ENCODE assay signal across 14 cellular contexts in genomic region chr12:2251485-2252179, GRCh38.
DNase-seq lines count a peak whose midpoint lies in the region; ATAC-seq and TF ChIP-seq lines count a peak whose summit lies in the region.
"Had no signal": no experiment of that assay in that cellular context is flagged by ENCODE, and none has a peak within 500 bp of the region (broad histone marks: within the 10 kb centered on the region; RNA-seq: fewer than 3 reads in every experiment).

No MANE protein-coding gene starts in this region.

- no peaks in the 10 kb centered on the region for H3K79me2 ChIP-seq in GM23338 (replicated peaks; ENCODE audit: insufficient read depth)

- no peak overlapping the region for H2BK15ac ChIP-seq in mesenchymal stem cell (ENCODE audit: low read depth, poor library complexity, severe bottlenecking)

- H3K18ac ChIP-seq in mesenchymal stem cell (ENCODE audit: low read depth in 1 of 2, low read length in 2 of 2): peak overlapping the region; percentile 34 to 86

- H3K23ac ChIP-seq in mesenchymal stem cell (ENCODE audit: low read length in 2 of 2): no peak overlapping the region

- no peaks in the 10 kb centered on the region for H3K27me3 ChIP-seq in GM23338 (ENCODE audit: insufficient read depth)
- no peaks in the 10 kb centered on the region for H3K27me3 ChIP-seq in mesenchymal stem cell (ENCODE audit: control insufficient read depth in 1 of 2, insufficient read depth in 1 of 2, low read length in 2 of 2)
- H3K27me3 ChIP-seq in foreskin keratinocyte: no peaks in the 10 kb centered on the region

- H3K4me2 ChIP-seq in GM23338 (0 out of 2 replicates have a peak overlapping the region, but pooled peaks have one; percentile 38), mesenchymal stem cell (ENCODE audit: low read length, poor library complexity, severe bottlenecking) (no peak overlapping the region)

- no peaks in the 10 kb centered on the region for H3K36me3 ChIP-seq in GM23338 (ENCODE audit: insufficient read depth)
- H3K36me3 ChIP-seq in mesenchymal stem cell (ENCODE audit: control insufficient read depth in 1 of 2, insufficient read depth in 2 of 2, low read depth in 1 of 2, low read length in 2 of 2): no peaks in the 10 kb centered on the region
- H3K36me3 ChIP-seq: HAP-1 had no signal

- H4K91ac ChIP-seq in mesenchymal stem cell (ENCODE audit: low read length): peak overlapping the region; percentile 2

- ATAC-seq in GM23338: peak; percentile 73
- ATAC-seq in HG02970 (IDR thresholded peaks at IDR 0.05; ENCODE audit: low FRiP score, unreplicated experiment): no peak
- ATAC-seq in foreskin keratinocyte: no peak
- ATAC-seq in GM21360 (IDR thresholded peaks at IDR 0.05; ENCODE audit: unreplicated experiment): no peak
- ATAC-seq: GM12878, mucosa of descending colon had no signal

- no peaks in the 10 kb centered on the region for H3K9me3 ChIP-seq in mesenchymal stem cell (ENCODE audit: control insufficient read depth, low read length)
- H3K9me3 ChIP-seq: HAP-1, mucosa of descending colon had no signal

- no peaks in the 10 kb centered on the region for H4K20me1 ChIP-seq in GM23338 (replicated peaks; ENCODE audit: insufficient read depth)

- no peaks in the 10 kb centered on the region for H3K9me2 ChIP-seq in GM23338 (ENCODE audit: insufficient read depth)

- WGBS in mesenchymal stem cell: 83% methylated on average over 6 of the region's 8 CpGs

- H3K14ac ChIP-seq in mesenchymal stem cell (ENCODE audit: low read length in 2 of 2): no peak overlapping the region

- no peak for TF ChIP-seq CTCF in GM23338 (conservative IDR thresholded peaks at IDR 0.05; ENCODE audit: low read depth in 2 of 2)
- no peak for TF ChIP-seq CTCF in foreskin keratinocyte (conservative IDR thresholded peaks at IDR 0.05)

- peaks cover 3% of the 10 kb centered on the region for H3K27me3 Mint-ChIP-seq in GM23338 (ENCODE audit: insufficient read depth, low read depth, poor library complexity)

- H3K4me1 Mint-ChIP-seq in GM23338: peaks cover 23% of the 10 kb centered on the region

- no peak overlapping the region for H3K27ac Mint-ChIP-seq in GM23338

- H3K4ac ChIP-seq in mesenchymal stem cell (ENCODE audit: low read depth in 1 of 2, low read length in 2 of 2): peak overlapping the region in 1 of 2 experiments; percentile 5

- H3K4me3 Mint-ChIP-seq in GM23338: no peak overlapping the region

- H2AFZ ChIP-seq in GM23338: no peak overlapping the region
- no peak overlapping the region for H2AFZ ChIP-seq in mesenchymal stem cell (ENCODE audit: low read depth, low read length)

- H2BK5ac ChIP-seq in mesenchymal stem cell (ENCODE audit: low read depth, low read length, poor library complexity, severe bottlenecking): no peak overlapping the region

- no peak overlapping the region for H3K4me3 ChIP-seq in GM23338
- peak overlapping the region in 1 of 2 experiments; percentile 3 for H3K4me3 ChIP-seq in mesenchymal stem cell (ENCODE audit: insufficient read depth in 1 of 2, low read depth in 1 of 2, low read length in 2 of 2)
- H3K4me3 ChIP-seq: GM12878, HAP-1, mucosa of descending colon had no signal

- H3K4me1 ChIP-seq in GM23338 (ENCODE audit: insufficient read depth) (peaks cover 5% of the 10 kb centered on the region; the same call in 1 of the 2 replicates), mesenchymal stem cell (ENCODE audit: control insufficient read depth, insufficient read depth, low read depth, low read length) (peaks cover 8% of the 10 kb centered on the region), foreskin keratinocyte (no peaks in the 10 kb centered on the region)
- H3K4me1 ChIP-seq: HAP-1 had no signal

- peak overlapping the region; percentile 16 for H3K9ac ChIP-seq in mesenchymal stem cell (ENCODE audit: low read length)

- H3K27ac ChIP-seq in GM23338 (ENCODE audit: low read depth) (no peak overlapping the region), mesenchymal stem cell (ENCODE audit: low read length, poor library complexity, severe bottlenecking) (no peak overlapping the region), foreskin keratinocyte (no peak overlapping the region)

- peak; percentile 20 for DNase-seq in DMS153 (lab: John Stamatoyannopoulos, UW)
- peak; percentile 44 for DNase-seq in GM23338 (ENCODE audit: low spot score)
- DNase-seq in NCI-H69 (lab: John Stamatoyannopoulos, UW): peak; percentile 63
- no peak for DNase-seq in mesenchymal stem cell
- no peak for DNase-seq in foreskin keratinocyte
- DNase-seq: activated CD4-positive, alpha-beta T cell treated with anti-CD3 and anti-CD28 coated beads, Interleukin-2, amount 50 U/mL, for 4 hours; mucosa of descending colon; MV-4-11; NK-92 treated with Interleukin-12 subunit alpha and Interleukin-12 subunit beta, amount 100 ng/mL, for 24 hours had no signal

- H2AK5ac ChIP-seq in mesenchymal stem cell (ENCODE audit: low read length, severe bottlenecking): no peak overlapping the region

- H3K79me1 ChIP-seq in mesenchymal stem cell (replicated peaks; ENCODE audit: low read length, poor library complexity, severe bottlenecking): no peaks in the 10 kb centered on the region

- H3K9me3 Mint-ChIP-seq in GM23338: peaks cover 5% of the 10 kb centered on the region; the same call in 2 of the 3 replicates
- H3K9me3 Mint-ChIP-seq: IgD-negative memory B cell had no signal

- peak overlapping the region; percentile 39 for H2BK120ac ChIP-seq in mesenchymal stem cell (ENCODE audit: low read depth, low read length)

- H2BK12ac ChIP-seq in mesenchymal stem cell (ENCODE audit: low read length in 2 of 2): peak overlapping the region; percentile 80 to 97

- peaks cover 3% of the 10 kb centered on the region for H3F3A ChIP-seq in GM23338 (replicated peaks; ENCODE audit: low read depth)

- H3K36me3 Mint-ChIP-seq in GM23338 (ENCODE audit: low read depth): peaks cover 3% of the 10 kb centered on the region; the same call in 1 of the 3 replicates

- no peak overlapping the region for H4K8ac ChIP-seq in mesenchymal stem cell (ENCODE audit: low read length)

TF ChIP-seq in GM23338, 12 proteins besides CTCF, POLR2A, EP300 and RAD21:
- no peak for TF ChIP-seq JUNB (IDR thresholded peaks at IDR 0.05; ENCODE audit: unreplicated experiment)
- TF ChIP-seq STAT1 (IDR thresholded peaks at IDR 0.05; ENCODE audit: unreplicated experiment): no peak
- no peak for TF ChIP-seq CREB1 (CRISPR knock-in tag; IDR thresholded peaks at IDR 0.05; ENCODE audit: low read depth)

Comparison
In these comparisons a context has a peak if more than half of its experiments do, and no peak if none do; other contexts are left out.
1. DNase-seq: peak in DMS153 (single experiment), GM23338 (single experiment) and NCI-H69 (single experiment); none in mesenchymal stem cell (single experiment) and foreskin keratinocyte (0 of 2).